8 cellular contexts compared by ENCODE assay signal in genomic region chr3:33218446-33219174, GRCh38. TPM values are rescaled to one million over a fixed set of nuclear protein-coding genes. Genes with fewer than 3 reads are reported as not detected.
DNase-seq lines count a peak whose midpoint lies in the region; ATAC-seq and TF ChIP-seq lines count a peak whose summit lies in the region.

Gene SUSD5, minus strand, starts transcription at chr3:33218810. Its CDS starts 13 bp downstream, at chr3:33218797.

- H4K5ac ChIP-seq in IMR-90 (ENCODE audit: low read depth, low read length), result no peak within 1 kb of the TSS

- no TSS peak for BruUV-seq in IMR-90 (replicated peaks; lab: Mats Ljungman, UMichigan)

- in situ Hi-C loops in IMR-90 (cut with MboI; ENCODE audit: low sequenced_read_pairs), result no loop called here

- no peaks in the 10 kb centered on the region for H3K9me1 ChIP-seq in IMR-90 (ENCODE audit: insufficient read depth, low read length)

- H2BK20ac ChIP-seq in IMR-90 (ENCODE audit: low read depth, low read length), result no peak within 1 kb of the TSS

- peak within 1 kb of the TSS; percentile 82 for H3K4me3 Mint-ChIP-seq in chondrocyte (ENCODE audit: unreplicated experiment)

- no peak for TF ChIP-seq RAD21 in IMR-90 (IDR thresholded peaks at IDR 0.05; ENCODE audit: low read length)

- 0% methylated on average over 20 of the region's 90 CpGs; no CpG with 5 or more reads in 1 of the 2 experiments for WGBS in IMR-90 (ENCODE audit: extremely low coverage in 2 of 2, insufficient read length in 1 of 2), 2 experiments
- WGBS in lung, 2 donors, result 2% methylated on average over 59 to 90 of the region's 90 CpGs
- WGBS in urinary bladder, result under 1% methylated on average over 90 of the region's 90 CpGs

- H3K23ac ChIP-seq in IMR-90 (ENCODE audit: low read depth, low read length), result 0 out of 2 replicates have a peak within 1 kb of the TSS, but pooled peaks have one; percentile 49

- no peaks in the 10 kb centered on the region for H4K20me1 ChIP-seq in IMR-90 (ENCODE audit: insufficient read depth, low read length)

- DNase-seq in AG10803 (ENCODE audit: low read depth) (peak; percentile 29), IMR-90 (peak; percentile 51), chondrocyte (ENCODE audit: low spot score) (peak; percentile 90), lung (ENCODE audit: low spot score) (no peak)
- DNase-seq in stimulated activated CD4-positive, alpha-beta T cell treated with anti-CD3 and anti-CD28 coated beads, Interleukin-4, amount 100 ng/mL, for 1 hour, result no peak

- H3K9me3 ChIP-seq in IMR-90 (ENCODE audit: control insufficient read depth, insufficient read depth, low read length), result no peaks in the 10 kb centered on the region
- peaks cover 0 to 1% of the 10 kb centered on the region in 2 donors for H3K9me3 ChIP-seq in lung (ENCODE audit: control insufficient read depth in 2 of 2, insufficient read depth in 1 of 2, low read length in 1 of 2)

- no peak for TF ChIP-seq CTCF in AG10803 (conservative IDR thresholded peaks at IDR 0.05; ENCODE audit: low read length)
- TF ChIP-seq CTCF in IMR-90 (conservative IDR thresholded peaks at IDR 0.05; ENCODE audit: low read depth, low read length), result no peak
- no peak for TF ChIP-seq CTCF in chondrocyte (IDR thresholded peaks at IDR 0.05)
- TF ChIP-seq CTCF in lung (IDR thresholded peaks at IDR 0.05; ENCODE audit: control extremely low read depth, extremely low read depth), result no peak

- H2BK15ac ChIP-seq in IMR-90 (ENCODE audit: low read depth, low read length), result no peak within 1 kb of the TSS

- H2BK5ac ChIP-seq in IMR-90 (ENCODE audit: low read depth, low read length, poor library complexity, severe bottlenecking), result no peak within 1 kb of the TSS

- H3K36me3 Mint-ChIP-seq in chondrocyte (ENCODE audit: low read depth), result peaks cover 1% of the 10 kb centered on the region

- no peak within 1 kb of the TSS for H3K18ac ChIP-seq in IMR-90 (ENCODE audit: low read depth, low read length)

- H4K91ac ChIP-seq in IMR-90 (ENCODE audit: insufficient read depth, low read depth, low read length), result no peak within 1 kb of the TSS

- CTCF ChIA-PET in IMR-90 (lab: Yijun Ruan, JAX), result no interaction called here

- no peaks in the 10 kb centered on the region for H3K79me1 ChIP-seq in IMR-90 (ENCODE audit: low read depth in 1 of 2, low read length in 2 of 2)

- no peak within 1 kb of the TSS for H4K8ac ChIP-seq in IMR-90 (ENCODE audit: low read depth in 2 of 2, low read length in 2 of 2)

- 0 out of 2 replicates have a peak within 1 kb of the TSS, but pooled peaks have one; percentile 8 for H3K9ac ChIP-seq in IMR-90 (ENCODE audit: low read depth, low read length)

- peak within 1 kb of the TSS; percentile 78 for H3K4me2 ChIP-seq in IMR-90 (ENCODE audit: low read depth, low read length)

- H2AK9ac ChIP-seq in IMR-90 (replicated peaks; ENCODE audit: low read depth, low read length, poor library complexity), result peak within 1 kb of the TSS; percentile 51

- H2BK120ac ChIP-seq in IMR-90 (ENCODE audit: low read depth, low read length), result no peak within 1 kb of the TSS

- H3K4me1 ChIP-seq in IMR-90 (ENCODE audit: control insufficient read depth, insufficient read depth, low read length) (no peaks in the 10 kb centered on the region), lung (ENCODE audit: control insufficient read depth in 2 of 2, insufficient read depth in 2 of 2, low read length in 2 of 2) (peaks cover 0 to 6% of the 10 kb centered on the region in 2 donors), urinary bladder (ENCODE audit: insufficient read depth) (peaks cover 3% of the 10 kb centered on the region)

- TF ChIP-seq POLR2A in IMR-90 (IDR thresholded peaks at IDR 0.05; ENCODE audit: low read depth, low read length), result no peak

- H3K4me3 ChIP-seq in AG10803 (ENCODE audit: low read length) (peak within 1 kb of the TSS; percentile 45), IMR-90 (ENCODE audit: insufficient read depth, low read depth, low read length) (peak within 1 kb of the TSS; percentile 66), lung (peak within 1 kb of the TSS; percentile 6), urinary bladder (ENCODE audit: low read depth, low read length) (peak within 1 kb of the TSS; percentile 26)

- H3K27ac ChIP-seq in IMR-90 (ENCODE audit: insufficient read depth, low read length), result no peak within 1 kb of the TSS
- no peak within 1 kb of the TSS for H3K27ac ChIP-seq in lung (ENCODE audit: low read depth in 1 of 2, low read length in 1 of 2)
- H3K27ac ChIP-seq in urinary bladder (ENCODE audit: low read depth), result no peak within 1 kb of the TSS

- intact Hi-C loops in IMR-90 (cut with micrococcal nuclease), result no loop called here

- H3K9me3 Mint-ChIP-seq in chondrocyte (ENCODE audit: low read depth), result no peaks in the 10 kb centered on the region

- H2AFZ ChIP-seq in IMR-90 (replicated peaks; ENCODE audit: low read length, poor library complexity), result peak within 1 kb of the TSS; percentile 89

- no peak within 1 kb of the TSS for H3K4ac ChIP-seq in IMR-90 (ENCODE audit: low read depth, low read length)

- H2AK5ac ChIP-seq in IMR-90 (ENCODE audit: low read depth, low read length), result no peak within 1 kb of the TSS

- no peaks in the 10 kb centered on the region for H3K36me3 ChIP-seq in IMR-90 (ENCODE audit: control insufficient read depth, insufficient read depth, low read length)
- H3K36me3 ChIP-seq in lung (ENCODE audit: control insufficient read depth in 2 of 2, insufficient read depth in 2 of 2, low read length in 2 of 2), result no peaks in the 10 kb centered on the region
- H3K36me3 ChIP-seq in urinary bladder (ENCODE audit: insufficient read depth), result no peaks in the 10 kb centered on the region

- H3K27me3 Mint-ChIP-seq in chondrocyte (ENCODE audit: low read depth), result no peaks in the 10 kb centered on the region

- H3K14ac ChIP-seq in IMR-90 (replicated peaks; ENCODE audit: low read depth, low read length), result no peak within 1 kb of the TSS

- H3K27me3 ChIP-seq in IMR-90 (ENCODE audit: control insufficient read depth, insufficient read depth, low read length) (peaks cover 19% of the 10 kb centered on the region), lung (ENCODE audit: control insufficient read depth, insufficient read depth) (peaks cover 13% of the 10 kb centered on the region)

- H3K27ac Mint-ChIP-seq in chondrocyte (ENCODE audit: unreplicated experiment), result peak within 1 kb of the TSS; percentile 74

- dilution Hi-C loops in IMR-90 (cut with HindIII; ENCODE audit: low sequenced_read_pairs, unreplicated experiment), result no loop called here

- peaks cover 37% of the 10 kb centered on the region for H3K4me1 Mint-ChIP-seq in chondrocyte (ENCODE audit: low read depth)

- POLR2A ChIA-PET in IMR-90 (lab: Charles Lee; ENCODE audit: unreplicated experiment), result no interaction called here

- no peak within 1 kb of the TSS for H3K56ac ChIP-seq in IMR-90 (ENCODE audit: extremely low read depth, insufficient read depth, low read length)

- ATAC-seq in IMR-90 (ENCODE audit: low read depth) (peak; percentile 97), lung (ENCODE audit: insufficient read depth, low FRiP score) (peak; percentile 80), GM18907 (IDR thresholded peaks at IDR 0.05; ENCODE audit: unreplicated experiment) (no peak), HG02571 (IDR thresholded peaks at IDR 0.05; ENCODE audit: unreplicated experiment) (no peak)

TF ChIP-seq in IMR-90, 13 proteins besides CTCF, POLR2A, EP300 and RAD21:
- no peak for TF ChIP-seq MAZ (IDR thresholded peaks at IDR 0.05; ENCODE audit: borderline replicate concordance, low read depth, low read length)
- TF ChIP-seq USF2 (IDR thresholded peaks at IDR 0.05; ENCODE audit: low read depth, low read length), result no peak
- TF ChIP-seq MAFK (IDR thresholded peaks at IDR 0.05; ENCODE audit: low read depth, low read length), result no peak
- no peak for TF ChIP-seq RFX5 (IDR thresholded peaks at IDR 0.05; ENCODE audit: low read depth, low read length)
- TF ChIP-seq RCOR1 (IDR thresholded peaks at IDR 0.05; ENCODE audit: insufficient replicate concordance, low read length), result no peak
- no peak for TF ChIP-seq CHD1 (IDR thresholded peaks at IDR 0.05; ENCODE audit: low read depth, low read length)
- TF ChIP-seq CEBPB (IDR thresholded peaks at IDR 0.05; ENCODE audit: low read depth, low read length), result no peak
- no peak for TF ChIP-seq BHLHE40 (IDR thresholded peaks at IDR 0.05; ENCODE audit: low read depth, low read length)
- TF ChIP-seq FOS (IDR thresholded peaks at IDR 0.05; ENCODE audit: low read depth, low read length), result no peak
- TF ChIP-seq NFE2L2 (IDR thresholded peaks at IDR 0.05; ENCODE audit: low read depth, low read length), result no peak
- no peak for TF ChIP-seq SMC3 (IDR thresholded peaks at IDR 0.05; ENCODE audit: low read depth, low read length)

RNA-seq across cellular contexts. Expression of gene SUSD5, which starts in this region (rescaled TPM):
- total RNA-seq in IMR-90 (2012; rRNA removed) (2.9 and 3.9 TPM in 2 replicates), chondrocyte (38.5 to 55.6 TPM (median 51.8 TPM) in 3 replicates), lung (1 to 10 TPM; 1.8 to 2.9 TPM), urinary bladder (3.0 TPM)
- polyA plus RNA-seq in IMR-90 (2012; rRNA removed) (1.2 and 1.4 TPM in 2 replicates), lung (under 1 TPM; 0.17 to 0.30 TPM), urinary bladder (2.2 TPM)
- polyA plus RNA-seq in IMR-90 (2012; cell fraction: cytosol; rRNA removed), result 0.31 and 0.56 TPM in 2 replicates
- 0.23 and 0.44 TPM in 2 replicates for polyA plus RNA-seq in IMR-90 (2012; cell fraction: nucleus; rRNA removed; ENCODE audit: low replicate concordance)

Comparison
In these comparisons a context has a peak if more than half of its experiments do, and no peak if none do; other contexts are left out.
1. DNase-seq: peak in AG10803 (single experiment), IMR-90 (single experiment) and chondrocyte (single experiment); none in lung (single experiment) and stimulated activated CD4-positive, alpha-beta T cell treated with anti-CD3 and anti-CD28 coated beads, Interleukin-4, amount 100 ng/mL, for 1 hour (single experiment).
2. H3K4me3 ChIP-seq: peak in every context shown above with its lines; median percentile 66 in IMR-90; 45 in AG10803; 26 in urinary bladder; 6 in lung.
3. ATAC-seq: peak in IMR-90 (single experiment) and lung (single experiment); none in GM18907 (single experiment) and HG02571 (single experiment).